Comparison of ENCODE assay signal across 1 cellular context in genomic region chr14:90518941-90519256, GRCh38.
A peak's percentile ranks its signal among the peaks of the same experiment; 100 is the strongest.
TF ChIP-seq lines count a peak whose summit lies in the region.

No MANE protein-coding gene starts in this region.

TF ChIP-seq in K562, 482 proteins besides CTCF, POLR2A, EP300 and RAD21 (continued from another document):
- TF ChIP-seq CEBPZ (IDR thresholded peaks at IDR 0.05; ENCODE audit: borderline replicate concordance, low read depth, low read length) (no peak), ETS1 (conservative IDR thresholded peaks at IDR 0.05; ENCODE audit: control insufficient read depth, low read depth, low read length) (no peak), TRIM24 (IDR thresholded peaks at IDR 0.05) (peak in 1 of 2 experiments; percentile 14; a peak in 1 of 4 replicates), DDX20 (tag; IDR thresholded peaks at IDR 0.05; ENCODE audit: low read depth) (no peak)
TF ChIP-seq in K562: peak in this region for 4.
